In genomic region chr20:32607324-32607723, GRCh38 we compare ENCODE assay signal across 21 cellular contexts.
"Had no signal": no experiment of that assay in that cellular context is flagged by ENCODE, and none has a peak within 500 bp of the region (broad histone marks: within the 10 kb centered on the region; RNA-seq: fewer than 3 reads in every experiment).

No MANE protein-coding gene starts in this region.

- H3K4me1 Mint-ChIP-seq: activated naive CD4-positive, alpha-beta T cell treated with anti-CD3 and anti-CD28 coated beads, Interleukin-2, amount 50 U/mL, for 24 hours; central memory CD8-positive, alpha-beta T cell had no signal

- H3K4me3 ChIP-seq: Peyer's patch, SJSA1 had no signal

- H3K4me3 Mint-ChIP-seq: activated CD8-positive, alpha-beta T cell treated with anti-CD3 and anti-CD28 coated beads for 36 hours; activated naive CD4-positive, alpha-beta T cell treated with anti-CD3 and anti-CD28 coated beads, Interleukin-2, amount 50 U/mL, for 24 hours; activated T-cell treated with anti-CD3 and anti-CD28 coated beads, Interleukin-2, amount 50 U/mL, for 72 hours; brain; central memory CD8-positive, alpha-beta T cell; T-helper 1 cell treated with Interleukin-12 subunit alpha and Interleukin-12 subunit beta and Interleukin-4 antibody, amounts not matched to agents 30 μg/mL and 1 μg/mL, for 36 hours had no signal

- H3K27me3 Mint-ChIP-seq: activated CD8-positive, alpha-beta T cell treated with anti-CD3 and anti-CD28 coated beads for 36 hours; activated naive CD4-positive, alpha-beta T cell treated with anti-CD3 and anti-CD28 coated beads, Interleukin-2, amount 50 U/mL, for 24 hours; brain; central memory CD8-positive, alpha-beta T cell had no signal

- FAIRE-seq: astrocyte had no signal

- H3K27me3 ChIP-seq: Peyer's patch, SJSA1 had no signal

- ATAC-seq: activated CD4-positive, CD25-positive, alpha-beta regulatory T cell treated with anti-CD3 and anti-CD28 coated beads, Interleukin-2, amount 50 U/mL, for 24 hours; activated CD8-positive, alpha-beta T cell treated with anti-CD3 and anti-CD28 coated beads for 36 hours; activated T-cell treated with anti-CD3 and anti-CD28 coated beads, Interleukin-2, amount 50 U/mL, for 72 hours had no signal

- H3K27ac ChIP-seq: Peyer's patch, RWPE1, SJSA1 had no signal

- H3K36me3 ChIP-seq: Peyer's patch, SJSA1 had no signal

- H3K9me3 Mint-ChIP-seq: activated CD8-positive, alpha-beta T cell treated with anti-CD3 and anti-CD28 coated beads for 36 hours; activated naive CD4-positive, alpha-beta T cell treated with anti-CD3 and anti-CD28 coated beads, Interleukin-2, amount 50 U/mL, for 24 hours; activated T-cell treated with anti-CD3 and anti-CD28 coated beads, Interleukin-2, amount 50 U/mL, for 72 hours; activated T-helper 2 cell treated with anti-CD3 and anti-CD28 coated beads, Interferon-gamma antibody, Interleukin-2, Interleukin-4, amounts not matched to agents 10 μg/mL and 5 μg/mL and 100 μg/mL, durations not matched to agents 14 hours and 24 hours and 36 hours; central memory CD8-positive, alpha-beta T cell; T-helper 1 cell treated with Interleukin-12 subunit alpha and Interleukin-12 subunit beta and Interleukin-4 antibody, amounts not matched to agents 30 μg/mL and 1 μg/mL, for 36 hours had no signal

- DNase-seq: activated CD4-positive, alpha-beta T cell treated with anti-CD3 and anti-CD28 coated beads for 4 hours; activated CD8-positive, alpha-beta memory T cell treated with anti-CD3 and anti-CD28 coated beads, Interleukin-2, amount 50 U/mL, for 4 hours; activated CD8-positive, alpha-beta T cell treated with anti-CD3 and anti-CD28 coated beads for 36 hours; activated T-cell treated with anti-CD3 and anti-CD28 coated beads, Interleukin-2, amount 50 U/mL, for 72 hours; Kasumi-1; NCI-H1092; NCI-H1930; NCI-H2107; NCI-H510A treated with DMSO at 0.1 percent for 48 hours; NCI-H69; Peyer's patch; SHP77 had no signal

- H3K27ac Mint-ChIP-seq: activated CD8-positive, alpha-beta T cell treated with anti-CD3 and anti-CD28 coated beads for 36 hours; activated naive CD4-positive, alpha-beta T cell treated with anti-CD3 and anti-CD28 coated beads, Interleukin-2, amount 50 U/mL, for 24 hours; activated T-cell treated with anti-CD3 and anti-CD28 coated beads, Interleukin-2, amount 50 U/mL, for 72 hours; activated T-helper 2 cell treated with anti-CD3 and anti-CD28 coated beads, Interferon-gamma antibody, Interleukin-2, Interleukin-4, amounts not matched to agents 10 μg/mL and 5 μg/mL and 100 μg/mL, durations not matched to agents 14 hours and 24 hours and 36 hours; T-helper 1 cell treated with Interleukin-12 subunit alpha and Interleukin-12 subunit beta and Interleukin-4 antibody, amounts not matched to agents 30 μg/mL and 1 μg/mL, for 36 hours had no signal

- H3K9me3 ChIP-seq: Peyer's patch, SJSA1 had no signal

- H3K36me3 Mint-ChIP-seq: activated naive CD4-positive, alpha-beta T cell treated with anti-CD3 and anti-CD28 coated beads, Interleukin-2, amount 50 U/mL, for 24 hours; brain had no signal

- H3K4me1 ChIP-seq: Peyer's patch, SJSA1 had no signal
